Comparison of ENCODE assay signal across 27 cellular contexts in genomic region chr10:7283246-7283645, GRCh38.
"Had no signal": no experiment of that assay in that cellular context is flagged by ENCODE, and none has a peak within 500 bp of the region (broad histone marks: within the 10 kb centered on the region; RNA-seq: fewer than 3 reads in every experiment).

No MANE protein-coding gene starts in this region.

- H3K9me3 Mint-ChIP-seq: dendritic cell treated with granulocyte-macrophage colony-stimulating factor and Interleukin-4, amounts not matched to agents 40 ng/mL and 50 ng/mL, for 4 days; effector memory CD8-positive, alpha-beta T cell; endodermal cell; mesothelial cell of epicardium; naive thymus-derived CD8-positive, alpha-beta T cell had no signal

- H3K27me3 Mint-ChIP-seq: dendritic cell treated with granulocyte-macrophage colony-stimulating factor and Interleukin-4, amounts not matched to agents 40 ng/mL and 50 ng/mL, for 4 days; effector memory CD8-positive, alpha-beta T cell; naive B cell; naive thymus-derived CD8-positive, alpha-beta T cell had no signal

- H3K27ac Mint-ChIP-seq: dendritic cell treated with granulocyte-macrophage colony-stimulating factor and Interleukin-4, amounts not matched to agents 40 ng/mL and 50 ng/mL, for 4 days; endodermal cell; mesothelial cell of epicardium had no signal

- H3K36me3 ChIP-seq: esophagus squamous epithelium, gastrocnemius medialis, left lung, lower lobe of right lung had no signal

- H3K27ac ChIP-seq: epithelial cell of prostate, esophagus squamous epithelium, gastrocnemius medialis, heart right ventricle, left lung, lower lobe of right lung had no signal

- H3K4me1 Mint-ChIP-seq: endodermal cell, mesothelial cell of epicardium had no signal

- H3K4me1 ChIP-seq: esophagus squamous epithelium, gastrocnemius medialis, lower lobe of right lung had no signal

- FAIRE-seq: endometrium, keratinocyte had no signal

- H3K9me3 ChIP-seq: esophagus squamous epithelium, gastrocnemius medialis, heart right ventricle, left lung, lower lobe of right lung, mucosa of descending colon had no signal

- H3K4me3 Mint-ChIP-seq: dendritic cell treated with granulocyte-macrophage colony-stimulating factor and Interleukin-4, amounts not matched to agents 40 ng/mL and 50 ng/mL, for 4 days; effector memory CD8-positive, alpha-beta T cell; endodermal cell; mesothelial cell of epicardium; naive B cell; naive thymus-derived CD8-positive, alpha-beta T cell had no signal

- DNase-seq: cortex of kidney; effector CD8-positive, alpha-beta T cell; effector memory CD8-positive, alpha-beta T cell; endodermal cell; erythroblast; esophagus squamous epithelium; foreskin fibroblast; foreskin melanocyte; gastrocnemius medialis; glutamatergic neuron; head of caudate nucleus; heart right ventricle; hippocampal formation; left cardiac atrium; left lung; left ventricle myocardium superior; lower lobe of right lung; mesenchymal stem cell; mucosa of descending colon; naive B cell; naive thymus-derived CD8-positive, alpha-beta T cell had no signal

- H3K4me3 ChIP-seq: esophagus squamous epithelium, gastrocnemius medialis, heart right ventricle, left lung, lower lobe of right lung, mucosa of descending colon had no signal

- H3K36me3 Mint-ChIP-seq: mesothelial cell of epicardium, naive B cell had no signal

- ATAC-seq: effector memory CD8-positive, alpha-beta T cell; esophagus mucosa; gastrocnemius medialis; left cardiac atrium; left lung; left ventricle myocardium superior; lower lobe of right lung; mucosa of descending colon; naive thymus-derived CD8-positive, alpha-beta T cell had no signal

- H3K27me3 ChIP-seq: esophagus squamous epithelium, gastrocnemius medialis, heart right ventricle, left lung had no signal
